31 cellular contexts compared by ENCODE assay signal in the genomic region with DNA sequence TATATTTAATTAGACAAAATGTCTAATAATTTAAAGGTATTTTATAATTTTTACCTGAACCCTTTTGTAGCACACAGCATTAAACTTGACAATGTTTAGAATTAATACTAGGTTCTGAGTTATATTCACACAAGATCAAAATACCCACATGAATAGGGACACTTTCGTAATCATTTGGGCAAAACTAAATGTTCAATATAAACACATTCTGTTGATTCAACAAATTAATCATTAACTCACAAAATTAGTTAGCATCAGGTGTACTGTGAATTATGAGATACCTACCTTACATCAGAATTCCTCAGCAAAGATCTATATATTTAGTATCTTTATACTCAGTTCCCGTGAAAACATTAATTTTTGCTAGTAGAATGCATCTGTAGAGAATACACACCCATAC.
"Had no signal": no experiment of that assay in that cellular context is flagged by ENCODE, and none has a peak within 500 bp of the region (broad histone marks: within the 10 kb centered on the region; RNA-seq: fewer than 3 reads in every experiment).

No MANE protein-coding gene starts in this region.

- H3K4me3 ChIP-seq: dorsolateral prefrontal cortex, gastrocnemius medialis, heart right ventricle, lung, mucosa of descending colon, neural progenitor cell, right atrium auricular region, sigmoid colon, thoracic aorta, tibial nerve, upper lobe of left lung had no signal

- H3K4me1 ChIP-seq: gastrocnemius medialis, heart right ventricle, neural progenitor cell, parathyroid adenoma, right atrium auricular region, sigmoid colon, tibial nerve, upper lobe of left lung had no signal

- H3K4me2 ChIP-seq: neural progenitor cell had no signal

- DNase-seq: dorsolateral prefrontal cortex; effector CD4-positive, alpha-beta T cell; gastrocnemius medialis; glutamatergic neuron; heart right ventricle; hippocampal formation; kidney glomerular epithelial cell; left colon; left ventricle myocardium superior; mesenchymal stem cell; mucosa of descending colon; naive B cell; sigmoid colon; stimulated activated CD4-positive, alpha-beta T cell treated with anti-CD3 and anti-CD28 coated beads, Interleukin-2, amount 100 ng/mL, for 24 hours; stimulated activated CD4-positive, alpha-beta T cell treated with anti-CD3 and anti-CD28 coated beads, Interleukin-4, amount 100 ng/mL, for 4 hours; stimulated activated naive CD8-positive, alpha-beta T cell treated with anti-CD3 and anti-CD28 coated beads, Interleukin-15, Interleukin-2, amounts not matched to agents 100 U/mL and 50 U/mL, for 24 hours; upper lobe of left lung had no signal

- H3K9me3 Mint-ChIP-seq: mesothelial cell of epicardium; naive B cell; neural progenitor cell; stimulated activated memory B cell treated with anti-CD40 and anti-IgM and Interleukin-4, amounts not matched to agents 10 μg/mL and 1 μg/mL and 100 μg/mL, for 72 hours had no signal

- H3K27ac Mint-ChIP-seq: mesothelial cell of epicardium; naive B cell; natural killer cell treated with Interleukin-12 subunit alpha and Interleukin-12 subunit beta and Interleukin-15 and Interleukin-18, amount 100 ng/mL, for 72 hours; neural progenitor cell; progenitor cell of endocrine pancreas; stimulated activated memory B cell treated with anti-CD40 and anti-IgM and Interleukin-4, amounts not matched to agents 10 μg/mL and 1 μg/mL and 100 μg/mL, for 72 hours had no signal

- H3K79me2 ChIP-seq: parathyroid adenoma had no signal

- H2AFZ ChIP-seq: parathyroid adenoma had no signal

- H3K36me3 ChIP-seq: gastrocnemius medialis, heart right ventricle, neural progenitor cell, right atrium auricular region, sigmoid colon, thoracic aorta, tibial nerve, upper lobe of left lung had no signal

- ATAC-seq: esophagus mucosa; gastrocnemius medialis; heart right ventricle; left colon; left ventricle myocardium superior; mucosa of descending colon; natural killer cell treated with Interleukin-12 subunit alpha and Interleukin-12 subunit beta and Interleukin-15 and Interleukin-18, amount 100 ng/mL, for 72 hours; stimulated activated memory B cell treated with anti-CD40 and anti-IgM and Interleukin-4, amounts not matched to agents 10 μg/mL and 1 μg/mL and 100 μg/mL, for 72 hours; stimulated activated naive CD8-positive, alpha-beta T cell treated with anti-CD3 and anti-CD28 coated beads, Interleukin-15, Interleukin-2, amounts not matched to agents 100 U/mL and 50 U/mL, for 24 hours had no signal

- H3K9ac ChIP-seq: neural progenitor cell, parathyroid adenoma had no signal

- H3K27me3 ChIP-seq: gastrocnemius medialis, neural progenitor cell, right atrium auricular region, sigmoid colon, tibial nerve, upper lobe of left lung had no signal

- H3K27ac ChIP-seq: dorsolateral prefrontal cortex, gastrocnemius medialis, heart right ventricle, neural progenitor cell, parathyroid adenoma, right atrium auricular region, sigmoid colon, thoracic aorta, tibial nerve, upper lobe of left lung had no signal

- H3K36me3 Mint-ChIP-seq: mesothelial cell of epicardium; naive B cell; natural killer cell treated with Interleukin-12 subunit alpha and Interleukin-12 subunit beta and Interleukin-15 and Interleukin-18, amount 100 ng/mL, for 72 hours; neural progenitor cell; stimulated activated memory B cell treated with anti-CD40 and anti-IgM and Interleukin-4, amounts not matched to agents 10 μg/mL and 1 μg/mL and 100 μg/mL, for 72 hours had no signal

- FAIRE-seq: colon, islet of Langerhans, urothelium cell line had no signal

- H3K9me3 ChIP-seq: gastrocnemius medialis, heart right ventricle, mucosa of descending colon, right atrium auricular region, sigmoid colon, thoracic aorta, tibial nerve, upper lobe of left lung had no signal

- H3K4me1 Mint-ChIP-seq: naive B cell; stimulated activated memory B cell treated with anti-CD40 and anti-IgM and Interleukin-4, amounts not matched to agents 10 μg/mL and 1 μg/mL and 100 μg/mL, for 72 hours had no signal

- H3K27me3 Mint-ChIP-seq: naive B cell; natural killer cell treated with Interleukin-12 subunit alpha and Interleukin-12 subunit beta and Interleukin-15 and Interleukin-18, amount 100 ng/mL, for 72 hours; progenitor cell of endocrine pancreas; stimulated activated memory B cell treated with anti-CD40 and anti-IgM and Interleukin-4, amounts not matched to agents 10 μg/mL and 1 μg/mL and 100 μg/mL, for 72 hours had no signal

- H3K4me3 Mint-ChIP-seq: mesothelial cell of epicardium; naive B cell; natural killer cell treated with Interleukin-12 subunit alpha and Interleukin-12 subunit beta and Interleukin-15 and Interleukin-18, amount 100 ng/mL, for 72 hours; neural progenitor cell; stimulated activated memory B cell treated with anti-CD40 and anti-IgM and Interleukin-4, amounts not matched to agents 10 μg/mL and 1 μg/mL and 100 μg/mL, for 72 hours had no signal
